12 cellular contexts compared by ENCODE assay signal in genomic region chr2:239145106-239145505, GRCh38.
DNase-seq lines count a peak whose midpoint lies in the region; ATAC-seq and TF ChIP-seq lines count a peak whose summit lies in the region.
"Had no signal": no experiment of that assay in that cellular context is flagged by ENCODE, and none has a peak within 500 bp of the region (broad histone marks: within the 10 kb centered on the region; RNA-seq: fewer than 3 reads in every experiment).

No MANE protein-coding gene starts in this region.

- H3K9me3 ChIP-seq in gastrocnemius medialis, result no peaks in the 10 kb centered on the region
- H3K9me3 ChIP-seq: HAP-1 had no signal

- ATAC-seq in WTC11 (peak; percentile 54), gastrocnemius medialis (no peak), GM21390 (IDR thresholded peaks at IDR 0.05; ENCODE audit: unreplicated experiment) (no peak)

- H3K36me3 Mint-ChIP-seq in WTC11 (peaks cover 8% of the 10 kb centered on the region), glutamatergic neuron (ENCODE audit: unreplicated experiment) (peaks cover 7% of the 10 kb centered on the region)

- no peaks in the 10 kb centered on the region for H3K9me3 Mint-ChIP-seq in WTC11
- H3K9me3 Mint-ChIP-seq in glutamatergic neuron (ENCODE audit: unreplicated experiment), result peaks cover 12% of the 10 kb centered on the region

- POLR2A ChIA-PET in WTC11 (lab: Charles Lee), result no interaction called here

- in situ Hi-C loops in gastrocnemius medialis (cut with MboI; ENCODE audit: low sequenced_read_pairs in 4 of 4), result no loop called here

- H3K4me3 Mint-ChIP-seq in WTC11 (no peak overlapping the region), glutamatergic neuron (ENCODE audit: unreplicated experiment) (no peak overlapping the region)
- H3K4me3 Mint-ChIP-seq: CD8-positive, alpha-beta memory T cell had no signal

- H3K27me3 Mint-ChIP-seq in WTC11 (ENCODE audit: low read depth) (no peaks in the 10 kb centered on the region), glutamatergic neuron (ENCODE audit: unreplicated experiment) (peaks cover 10% of the 10 kb centered on the region)

- H3K4me3 ChIP-seq in gastrocnemius medialis, result no peak overlapping the region
- H3K4me3 ChIP-seq: HAP-1 had no signal

- H3K4me1 ChIP-seq in gastrocnemius medialis, result no peaks in the 10 kb centered on the region
- H3K4me1 ChIP-seq: HAP-1 had no signal

- no peaks in the 10 kb centered on the region for H3K27me3 ChIP-seq in gastrocnemius medialis

- no peak for TF ChIP-seq POLR2A in gastrocnemius medialis (IDR thresholded peaks at IDR 0.05)

- CTCF ChIA-PET in WTC11 (lab: Charles Lee), result interaction anchor here (1.1 to 2.5 kb wide), 4 partner anchors 12 to 75 kb away, joined by 3 to 14 read pairs (median 8); no protein-coding TSS in a partner anchor

- H3K27ac ChIP-seq in gastrocnemius medialis, result peak overlapping the region; percentile 17 to 93 (median 58)

- intact Hi-C loops in gastrocnemius medialis (cut with DNase I; ENCODE audit: low total_unique reads), result no loop called here

- no peak overlapping the region for H3K27ac Mint-ChIP-seq in WTC11
- H3K27ac Mint-ChIP-seq in glutamatergic neuron (ENCODE audit: unreplicated experiment), result peak overlapping the region; percentile 22

- TF ChIP-seq CTCF in WTC11 (IDR thresholded peaks at IDR 0.05) (no peak), glutamatergic neuron (IDR thresholded peaks at IDR 0.05; ENCODE audit: partially characterized antibody, unreplicated experiment) (no peak), gastrocnemius medialis (IDR thresholded peaks at IDR 0.05 in 4 of 5, conservative IDR thresholded peaks at IDR 0.05 in 1 of 5) (no peak)

- peak; percentile 21 for DNase-seq in COLO668 (lab: John Stamatoyannopoulos, UW; ENCODE audit: unreplicated experiment)
- DNase-seq in WTC11 (ENCODE audit: low spot score), result no peak
- DNase-seq in glutamatergic neuron, result no peak
- DNase-seq in gastrocnemius medialis, result no peak
- DNase-seq in effector CD4-positive, alpha-beta T cell, result no peak
- no peak for DNase-seq in activated CD8-positive, alpha-beta memory T cell treated with anti-CD3 and anti-CD28 coated beads, Interleukin-2, amount 50 U/mL, for 4 hours
- DNase-seq: C1 segment of cervical spinal cord; CD8-positive, alpha-beta memory T cell; NCI-H1092 treated with DMSO at 0.1 percent for 48 hours; NCI-H2081 treated with DMSO at 0.1 percent for 48 hours had no signal

- H3K4me1 Mint-ChIP-seq in WTC11, result no peaks in the 10 kb centered on the region
- peaks cover 13% of the 10 kb centered on the region for H3K4me1 Mint-ChIP-seq in glutamatergic neuron (ENCODE audit: low read depth, unreplicated experiment)

- H3K36me3 ChIP-seq in gastrocnemius medialis, result peaks cover 0 to 61% of the 10 kb centered on the region in 2 donors
- H3K36me3 ChIP-seq: HAP-1 had no signal

TF ChIP-seq in WTC11, 78 proteins besides CTCF, POLR2A, EP300 and RAD21 (continues in another document):
- TF ChIP-seq ZNF281 (CRISPR knock-in tag; IDR thresholded peaks at IDR 0.05) (no peak), CBFB (CRISPR knock-in tag; IDR thresholded peaks at IDR 0.05; ENCODE audit: low read depth) (no peak), ATF3 (CRISPR knock-in tag; conservative IDR thresholded peaks at IDR 0.05) (no peak), NFE2L1 (CRISPR knock-in tag; IDR thresholded peaks at IDR 0.05) (no peak), ZBTB43 (CRISPR knock-in tag; IDR thresholded peaks at IDR 0.05) (no peak), ELF4 (CRISPR knock-in tag; IDR thresholded peaks at IDR 0.05; ENCODE audit: low read depth) (no peak), NFYB (CRISPR knock-in tag; conservative IDR thresholded peaks at IDR 0.05; ENCODE audit: low read depth) (no peak), ZMAT4 (CRISPR knock-in tag; IDR thresholded peaks at IDR 0.05) (no peak), ZNF396 (CRISPR knock-in tag; IDR thresholded peaks at IDR 0.05; ENCODE audit: borderline replicate concordance) (no peak), GRHL2 (CRISPR knock-in tag; IDR thresholded peaks at IDR 0.05; ENCODE audit: insufficient replicate concordance, severe bottlenecking) (no peak), ZSCAN18 (CRISPR knock-in tag; IDR thresholded peaks at IDR 0.05) (no peak), HMGXB4 (CRISPR knock-in tag; IDR thresholded peaks at IDR 0.05) (no peak), FOXP4 (CRISPR knock-in tag; IDR thresholded peaks at IDR 0.05) (no peak)
